ENCODE assay signal across 19 cellular contexts in the genomic region with DNA sequence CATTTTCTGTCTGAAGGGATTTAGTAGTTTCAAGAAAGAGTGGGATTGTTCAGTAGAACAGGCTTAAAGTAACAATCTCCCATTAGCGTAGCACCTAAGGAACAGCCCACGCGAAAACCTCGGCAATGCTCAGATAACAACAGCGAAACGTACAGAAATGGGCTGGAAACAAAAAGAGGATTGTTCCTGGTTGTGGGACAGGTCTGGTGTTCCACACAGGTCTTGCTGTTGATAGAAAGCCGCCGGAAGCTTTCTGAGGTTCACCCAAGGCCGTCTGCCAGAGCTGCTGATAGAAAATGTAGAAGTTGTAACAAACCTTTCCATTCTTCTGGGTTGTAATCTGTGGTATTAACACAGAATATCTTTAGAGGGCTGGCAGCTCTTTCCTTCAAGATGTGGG.
"Had no signal": no experiment of that assay in that cellular context is flagged by ENCODE, and none has a peak within 500 bp of the region (broad histone marks: within the 10 kb centered on the region; RNA-seq: fewer than 3 reads in every experiment).

No MANE protein-coding gene starts in this region.

- H2AFZ ChIP-seq: hepatocyte had no signal

- H3K4me3 ChIP-seq: cardiac muscle cell, hepatocyte, mucosa of descending colon, pancreas, SJCRH30, spleen had no signal

- H3K27ac ChIP-seq: cardiac muscle cell, hepatocyte, pancreas, SJCRH30 had no signal

- H3K4me1 ChIP-seq: pancreas, SJCRH30 had no signal

- H3K36me3 ChIP-seq: pancreas, SJCRH30 had no signal

- H3K4me2 ChIP-seq: hepatocyte had no signal

- H3K27me3 ChIP-seq: cardiac muscle cell, hepatocyte, pancreas, SJCRH30, spleen had no signal

- DNase-seq: activated CD4-positive, alpha-beta memory T cell treated with anti-CD3 and anti-CD28 coated beads, Interleukin-2, amount 10 ng/mL, durations not matched to agents 7 days and 5 days; activated CD4-positive, alpha-beta T cell treated with anti-CD3 and anti-CD28 coated beads for 36 hours; activated CD8-positive, alpha-beta memory T cell treated with anti-CD3 and anti-CD28 coated beads, Interleukin-2, amount 50 U/mL, for 4 hours; activated gamma-delta T cell; activated T-cell treated with anti-CD3 and anti-CD28 coated beads, Interleukin-2, amount 50 U/mL, for 72 hours; dermis blood vessel endothelial cell; effector memory CD4-positive, alpha-beta T cell; foreskin fibroblast; mesenchymal stem cell; mucosa of descending colon; naive thymus-derived CD4-positive, alpha-beta T cell; pancreas; SJCRH30; spleen; stimulated activated CD4-positive, alpha-beta T cell treated with anti-CD3 and anti-CD28 coated beads, Interleukin-4, amount 100 ng/mL, for 4 hours; stimulated activated naive CD4-positive, alpha-beta T cell; T-helper 2 cell had no signal

- H3K9me3 ChIP-seq: mucosa of descending colon, pancreas, SJCRH30, spleen had no signal

- H3K79me2 ChIP-seq: hepatocyte had no signal
